ENCODE assay signal across 11 cellular contexts in genomic region chr10:51092402-51092801, GRCh38. TPM values are rescaled to one million over a fixed set of nuclear protein-coding genes. Genes with fewer than 3 reads are reported as not detected.
DNase-seq lines count a peak whose midpoint lies in the region; ATAC-seq and TF ChIP-seq lines count a peak whose summit lies in the region.
"Had no signal": no experiment of that assay in that cellular context is flagged by ENCODE, and none has a peak within 500 bp of the region (broad histone marks: within the 10 kb centered on the region; RNA-seq: fewer than 3 reads in every experiment).

No MANE protein-coding gene starts in this region.

- H3K9me3 ChIP-seq in gastroesophageal sphincter = no peaks in the 10 kb centered on the region
- no peaks in the 10 kb centered on the region for H3K9me3 ChIP-seq in osteoblast (ENCODE audit: low read depth, low read length)

- 33 to 44% methylated on average over 2 of the region's 2 CpGs for WGBS in gastroesophageal sphincter (ENCODE audit: low coverage in 1 of 2), 2 donors

- H2AFZ ChIP-seq in osteoblast (ENCODE audit: low read length) = no peak overlapping the region

- no peaks in the 10 kb centered on the region for H3K79me2 ChIP-seq in osteoblast (ENCODE audit: insufficient read depth, low read length)

- H3K4me3 ChIP-seq in gastroesophageal sphincter (no peak overlapping the region), osteoblast (ENCODE audit: insufficient read depth, low read length) (no peak overlapping the region)
- H3K4me3 ChIP-seq: K562 had no signal

- H3K36me3 ChIP-seq in gastroesophageal sphincter = no peaks in the 10 kb centered on the region
- H3K36me3 ChIP-seq in osteoblast (ENCODE audit: insufficient read depth, low read length) = no peaks in the 10 kb centered on the region

- no peak for TF ChIP-seq POLR2A in gastroesophageal sphincter (IDR thresholded peaks at IDR 0.05)

- no peak overlapping the region for H3K4me2 ChIP-seq in osteoblast (ENCODE audit: insufficient read depth, low read length)

- H3K27me3 ChIP-seq in gastroesophageal sphincter = no peaks in the 10 kb centered on the region
- no peaks in the 10 kb centered on the region for H3K27me3 ChIP-seq in osteoblast (ENCODE audit: insufficient read depth, low read length)

- H3K4me1 ChIP-seq in gastroesophageal sphincter = peaks cover 0 to 48% (median 4%) of the 10 kb centered on the region in 3 donors
- no peaks in the 10 kb centered on the region for H3K4me1 ChIP-seq in osteoblast (ENCODE audit: insufficient read depth, low read length)

- ATAC-seq in gastroesophageal sphincter (peak; percentile 72), HG02884 (IDR thresholded peaks at IDR 0.05; ENCODE audit: unreplicated experiment) (no peak)
- ATAC-seq: K562; stimulated activated naive CD8-positive, alpha-beta T cell treated with anti-CD3 and anti-CD28 coated beads, Interleukin-15, Interleukin-2, amounts not matched to agents 100 U/mL and 50 U/mL, for 24 hours had no signal

- TF ChIP-seq CTCF in gastroesophageal sphincter (IDR thresholded peaks at IDR 0.05) = no peak
- no peak for TF ChIP-seq CTCF in osteoblast (IDR thresholded peaks at IDR 0.05; ENCODE audit: extremely low read depth, low read depth, low read length)

- in situ Hi-C loops in ACHN (cut with HindIII; ENCODE audit: low pct_ligation_motif_present, low pct_unique_long_range_greater_than_20kb, low sequenced_read_pairs) = no loop called here

- TF ChIP-seq EP300 in gastroesophageal sphincter (IDR thresholded peaks at IDR 0.05) = no peak

- H4K20me1 ChIP-seq in osteoblast (ENCODE audit: insufficient read depth, low read length) = no peaks in the 10 kb centered on the region

- DNase-seq in ACHN (peak; percentile 4), RPMI8226 (peak; percentile 5), osteoblast (ENCODE audit: insufficient read length, low spot score, missing footprints) (peak; percentile 19), A172 (ENCODE audit: low spot score) (no peak), DMS153 treated with DMSO at 0.1 percent for 48 hours (lab: John Stamatoyannopoulos, UW; ENCODE audit: unreplicated experiment) (no peak)
- no peak for DNase-seq in stimulated activated CD4-positive, alpha-beta T cell treated with anti-CD3 and anti-CD28 coated beads, Interleukin-4, amount 100 ng/mL, for 24 hours
- DNase-seq: stimulated activated naive CD8-positive, alpha-beta T cell treated with anti-CD3 and anti-CD28 coated beads, Interleukin-15, Interleukin-2, amounts not matched to agents 100 U/mL and 50 U/mL, for 24 hours had no signal

- H3K27ac ChIP-seq in gastroesophageal sphincter (peak overlapping the region; percentile 21 to 53 (median 44)), osteoblast (ENCODE audit: low read depth, low read length) (no peak overlapping the region)

RNA-seq across cellular contexts. Expression of gene PRKG1, which starts 18.1 kb away (rescaled TPM):
- total RNA-seq in gastroesophageal sphincter = 10 to 100 TPM; 27.5 to 73.2 (median 39.2) TPM
- 19.5 and 32.1 TPM in 2 replicates for total RNA-seq in osteoblast
- 0.05 and 0.22 TPM in 2 replicates for total RNA-seq in A172 (2014; rRNA removed; shearing (Covaris generic))
- total RNA-seq: activated CD8-positive, alpha-beta memory T cell treated with anti-CD3 and anti-CD28 coated beads for 36 hours had no signal

Comparison
In these comparisons a context has a peak if more than half of its experiments do, and no peak if none do; other contexts are left out.
1. DNase-seq: peak in ACHN (single experiment), RPMI8226 (single experiment) and osteoblast (single experiment); none in A172 (single experiment), stimulated activated CD4-positive, alpha-beta T cell treated with anti-CD3 and anti-CD28 coated beads, Interleukin-4, amount 100 ng/mL, for 24 hours (single experiment) and DMS153 treated with DMSO at 0.1 percent for 48 hours (single experiment).
2. RNA of gene PRKG1, which starts 18.1 kb away (total RNA-seq): 27.5 to 73.2 TPM in gastroesophageal sphincter and 19.5 to 32.1 TPM in osteoblast; 0.05 to 0.22 TPM in A172; every median in the first group is over 10 times any median in the second.